Comparison of ENCODE assay signal across 1 cellular context in the genomic region with DNA sequence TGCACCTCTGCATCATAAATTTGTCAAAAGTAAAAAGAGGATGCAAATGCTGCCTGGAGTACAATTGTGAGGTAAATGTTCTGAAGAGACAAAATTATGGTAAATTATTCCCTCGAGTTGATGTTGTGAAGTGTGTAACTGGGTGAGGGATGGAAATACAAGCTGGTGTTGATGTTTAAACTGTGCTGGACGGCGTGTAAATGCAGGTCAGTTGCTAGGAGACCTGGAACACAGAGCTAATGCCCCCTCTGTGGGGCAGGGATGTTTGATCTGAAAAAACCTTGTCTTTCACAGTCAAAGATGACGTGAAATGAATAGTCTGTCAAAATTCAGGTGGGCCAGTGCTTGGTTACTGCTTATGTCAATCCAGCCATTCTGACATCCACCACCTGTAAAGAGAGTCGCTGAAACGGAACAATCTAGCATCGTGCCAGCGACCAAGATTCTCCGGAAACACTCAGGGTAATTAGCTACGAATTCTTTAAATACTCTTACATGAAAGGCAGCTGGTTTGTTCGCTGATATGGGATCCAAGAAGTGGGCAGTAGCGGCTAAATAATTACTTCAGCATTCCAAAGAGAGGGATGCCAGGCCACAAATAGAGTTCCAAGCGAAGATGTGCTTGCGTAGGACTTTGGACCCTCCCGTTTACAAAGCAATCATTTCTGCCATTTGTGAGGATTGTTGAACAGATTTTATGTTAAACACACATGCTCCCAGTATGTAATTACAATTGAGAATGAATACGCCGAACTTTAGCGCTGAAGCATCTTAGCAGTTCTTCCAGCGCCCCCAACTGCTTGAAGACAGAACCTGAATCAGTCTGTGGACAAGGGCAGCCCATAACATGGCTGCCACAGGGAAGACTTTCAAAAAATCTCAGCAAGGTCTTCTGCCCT.
TF ChIP-seq lines count a peak whose summit lies in the region.

No MANE protein-coding gene starts in this region.

TF ChIP-seq in HepG2, 621 proteins besides CTCF, POLR2A, EP300 and RAD21 (continued from another document and continues in another):
- TF ChIP-seq, protein P1, sequence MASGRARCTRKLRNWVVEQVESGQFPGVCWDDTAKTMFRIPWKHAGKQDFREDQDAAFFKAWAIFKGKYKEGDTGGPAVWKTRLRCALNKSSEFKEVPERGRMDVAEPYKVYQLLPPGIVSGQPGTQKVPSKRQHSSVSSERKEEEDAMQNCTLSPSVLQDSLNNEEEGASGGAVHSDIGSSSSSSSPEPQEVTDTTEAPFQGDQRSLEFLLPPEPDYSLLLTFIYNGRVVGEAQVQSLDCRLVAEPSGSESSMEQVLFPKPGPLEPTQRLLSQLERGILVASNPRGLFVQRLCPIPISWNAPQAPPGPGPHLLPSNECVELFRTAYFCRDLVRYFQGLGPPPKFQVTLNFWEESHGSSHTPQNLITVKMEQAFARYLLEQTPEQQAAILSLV (CRISPR knock-in tag; IDR thresholded peaks at IDR 0.05; ENCODE audit: borderline replicate concordance), result no peak
- TF ChIP-seq RFXANK (CRISPR knock-in tag; IDR thresholded peaks at IDR 0.05) (no peak), FOXA3 (CRISPR knock-in tag; IDR thresholded peaks at IDR 0.05) (peak; percentile 43), RNF2 (conservative IDR thresholded peaks at IDR 0.05; ENCODE audit: low read depth) (no peak), FOXK2 (IDR thresholded peaks at IDR 0.05) (peak; percentile 14; the same call in 1 of the 2 replicates), TSC22D2 (CRISPR knock-in tag; IDR thresholded peaks at IDR 0.05; ENCODE audit: borderline replicate concordance) (0 out of 2 replicates have a peak, but pooled peaks have one; percentile 65), FIP1L1 (IDR thresholded peaks at IDR 0.05; ENCODE audit: borderline replicate concordance, insufficient read depth, low read depth, low read length) (no peak), CC2D1A (CRISPR knock-in tag; IDR thresholded peaks at IDR 0.05) (no peak), ZNF558 (CRISPR knock-in tag; IDR thresholded peaks at IDR 0.05; ENCODE audit: borderline replicate concordance) (no peak), KDM4B (CRISPR knock-in tag; IDR thresholded peaks at IDR 0.05) (no peak), HNF4G (IDR thresholded peaks at IDR 0.05; ENCODE audit: borderline replicate concordance, low read depth, low read length) (peak; percentile 56; the same call in 1 of the 2 replicates), HNF4G (CRISPR knock-in tag; IDR thresholded peaks at IDR 0.05; ENCODE audit: borderline replicate concordance, low read depth) (no peak), ATF7-NPFF (CRISPR knock-in tag; IDR thresholded peaks at IDR 0.05; ENCODE audit: low read depth) (no peak), ZMAT3 (CRISPR knock-in tag; conservative IDR thresholded peaks at IDR 0.05) (0 out of 2 replicates have a peak, but pooled peaks have one; percentile 46), BRD4 (CRISPR knock-in tag; IDR thresholded peaks at IDR 0.05) (no peak), SIX1 (CRISPR knock-in tag; IDR thresholded peaks at IDR 0.05; ENCODE audit: borderline replicate concordance) (no peak), TGIF2 (CRISPR knock-in tag; IDR thresholded peaks at IDR 0.05) (no peak), ZNF432 (CRISPR knock-in tag; IDR thresholded peaks at IDR 0.05; ENCODE audit: borderline replicate concordance) (no peak), RFX1 (IDR thresholded peaks at IDR 0.05) (peak; percentile 70), EHMT2 (IDR thresholded peaks at IDR 0.05; ENCODE audit: borderline replicate concordance, low read depth, low read length) (peak; percentile 46; the same call in 1 of the 2 replicates), POLR2G (IDR thresholded peaks at IDR 0.05; ENCODE audit: low read depth, low read length) (no peak), HDAC2 (CRISPR knock-in tag; IDR thresholded peaks at IDR 0.05) (no peak), KDM5B (CRISPR knock-in tag; IDR thresholded peaks at IDR 0.05; ENCODE audit: borderline replicate concordance) (no peak), TARDBP (CRISPR knock-in tag; IDR thresholded peaks at IDR 0.05) (no peak), KLF16 (CRISPR knock-in tag; IDR thresholded peaks at IDR 0.05) (no peak), HES4 (CRISPR knock-in tag; IDR thresholded peaks at IDR 0.05; ENCODE audit: borderline replicate concordance) (no peak), STAT5B (CRISPR knock-in tag; IDR thresholded peaks at IDR 0.05) (no peak), ZNF24 (IDR thresholded peaks at IDR 0.05) (0 out of 2 replicates have a peak, but pooled peaks have one; percentile 31), ZNF7 (CRISPR knock-in tag; IDR thresholded peaks at IDR 0.05) (no peak), ZNF367 (CRISPR knock-in tag; IDR thresholded peaks at IDR 0.05; ENCODE audit: borderline replicate concordance) (no peak), KAT2B (IDR thresholded peaks at IDR 0.05; ENCODE audit: borderline replicate concordance, low read depth, low read length) (no peak), ZKSCAN8 (CRISPR knock-in tag; IDR thresholded peaks at IDR 0.05; ENCODE audit: borderline replicate concordance) (0 out of 2 replicates have a peak, but pooled peaks have one; percentile 16), RAD51 (IDR thresholded peaks at IDR 0.05; ENCODE audit: borderline replicate concordance) (no peak), NRL (CRISPR knock-in tag; IDR thresholded peaks at IDR 0.05; ENCODE audit: borderline replicate concordance) (no peak), BHLHE40 (IDR thresholded peaks at IDR 0.05; ENCODE audit: low read length) (no peak), ZNF136 (CRISPR knock-in tag; IDR thresholded peaks at IDR 0.05; ENCODE audit: low read depth) (no peak), ZNF510 (CRISPR knock-in tag; IDR thresholded peaks at IDR 0.05; ENCODE audit: low read depth) (no peak)
- TF ChIP-seq, protein P2, sequence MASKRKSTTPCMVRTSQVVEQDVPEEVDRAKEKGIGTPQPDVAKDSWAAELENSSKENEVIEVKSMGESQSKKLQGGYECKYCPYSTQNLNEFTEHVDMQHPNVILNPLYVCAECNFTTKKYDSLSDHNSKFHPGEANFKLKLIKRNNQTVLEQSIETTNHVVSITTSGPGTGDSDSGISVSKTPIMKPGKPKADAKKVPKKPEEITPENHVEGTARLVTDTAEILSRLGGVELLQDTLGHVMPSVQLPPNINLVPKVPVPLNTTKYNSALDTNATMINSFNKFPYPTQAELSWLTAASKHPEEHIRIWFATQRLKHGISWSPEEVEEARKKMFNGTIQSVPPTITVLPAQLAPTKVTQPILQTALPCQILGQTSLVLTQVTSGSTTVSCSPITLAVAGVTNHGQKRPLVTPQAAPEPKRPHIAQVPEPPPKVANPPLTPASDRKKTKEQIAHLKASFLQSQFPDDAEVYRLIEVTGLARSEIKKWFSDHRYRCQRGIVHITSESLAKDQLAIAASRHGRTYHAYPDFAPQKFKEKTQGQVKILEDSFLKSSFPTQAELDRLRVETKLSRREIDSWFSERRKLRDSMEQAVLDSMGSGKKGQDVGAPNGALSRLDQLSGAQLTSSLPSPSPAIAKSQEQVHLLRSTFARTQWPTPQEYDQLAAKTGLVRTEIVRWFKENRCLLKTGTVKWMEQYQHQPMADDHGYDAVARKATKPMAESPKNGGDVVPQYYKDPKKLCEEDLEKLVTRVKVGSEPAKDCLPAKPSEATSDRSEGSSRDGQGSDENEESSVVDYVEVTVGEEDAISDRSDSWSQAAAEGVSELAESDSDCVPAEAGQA (IDR thresholded peaks at IDR 0.05; ENCODE audit: low read depth), result no peak
- TF ChIP-seq, protein P2 (CRISPR knock-in tag; IDR thresholded peaks at IDR 0.05; ENCODE audit: borderline replicate concordance), result no peak
- TF ChIP-seq, protein P3, sequence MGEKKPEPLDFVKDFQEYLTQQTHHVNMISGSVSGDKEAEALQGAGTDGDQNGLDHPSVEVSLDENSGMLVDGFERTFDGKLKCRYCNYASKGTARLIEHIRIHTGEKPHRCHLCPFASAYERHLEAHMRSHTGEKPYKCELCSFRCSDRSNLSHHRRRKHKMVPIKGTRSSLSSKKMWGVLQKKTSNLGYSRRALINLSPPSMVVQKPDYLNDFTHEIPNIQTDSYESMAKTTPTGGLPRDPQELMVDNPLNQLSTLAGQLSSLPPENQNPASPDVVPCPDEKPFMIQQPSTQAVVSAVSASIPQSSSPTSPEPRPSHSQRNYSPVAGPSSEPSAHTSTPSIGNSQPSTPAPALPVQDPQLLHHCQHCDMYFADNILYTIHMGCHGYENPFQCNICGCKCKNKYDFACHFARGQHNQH (CRISPR knock-in tag; IDR thresholded peaks at IDR 0.05), result no peak
- TF ChIP-seq, protein P4, sequence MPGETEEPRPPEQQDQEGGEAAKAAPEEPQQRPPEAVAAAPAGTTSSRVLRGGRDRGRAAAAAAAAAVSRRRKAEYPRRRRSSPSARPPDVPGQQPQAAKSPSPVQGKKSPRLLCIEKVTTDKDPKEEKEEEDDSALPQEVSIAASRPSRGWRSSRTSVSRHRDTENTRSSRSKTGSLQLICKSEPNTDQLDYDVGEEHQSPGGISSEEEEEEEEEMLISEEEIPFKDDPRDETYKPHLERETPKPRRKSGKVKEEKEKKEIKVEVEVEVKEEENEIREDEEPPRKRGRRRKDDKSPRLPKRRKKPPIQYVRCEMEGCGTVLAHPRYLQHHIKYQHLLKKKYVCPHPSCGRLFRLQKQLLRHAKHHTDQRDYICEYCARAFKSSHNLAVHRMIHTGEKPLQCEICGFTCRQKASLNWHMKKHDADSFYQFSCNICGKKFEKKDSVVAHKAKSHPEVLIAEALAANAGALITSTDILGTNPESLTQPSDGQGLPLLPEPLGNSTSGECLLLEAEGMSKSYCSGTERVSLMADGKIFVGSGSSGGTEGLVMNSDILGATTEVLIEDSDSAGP (CRISPR knock-in tag; IDR thresholded peaks at IDR 0.05; ENCODE audit: borderline replicate concordance), result no peak
- TF ChIP-seq, protein P5, sequence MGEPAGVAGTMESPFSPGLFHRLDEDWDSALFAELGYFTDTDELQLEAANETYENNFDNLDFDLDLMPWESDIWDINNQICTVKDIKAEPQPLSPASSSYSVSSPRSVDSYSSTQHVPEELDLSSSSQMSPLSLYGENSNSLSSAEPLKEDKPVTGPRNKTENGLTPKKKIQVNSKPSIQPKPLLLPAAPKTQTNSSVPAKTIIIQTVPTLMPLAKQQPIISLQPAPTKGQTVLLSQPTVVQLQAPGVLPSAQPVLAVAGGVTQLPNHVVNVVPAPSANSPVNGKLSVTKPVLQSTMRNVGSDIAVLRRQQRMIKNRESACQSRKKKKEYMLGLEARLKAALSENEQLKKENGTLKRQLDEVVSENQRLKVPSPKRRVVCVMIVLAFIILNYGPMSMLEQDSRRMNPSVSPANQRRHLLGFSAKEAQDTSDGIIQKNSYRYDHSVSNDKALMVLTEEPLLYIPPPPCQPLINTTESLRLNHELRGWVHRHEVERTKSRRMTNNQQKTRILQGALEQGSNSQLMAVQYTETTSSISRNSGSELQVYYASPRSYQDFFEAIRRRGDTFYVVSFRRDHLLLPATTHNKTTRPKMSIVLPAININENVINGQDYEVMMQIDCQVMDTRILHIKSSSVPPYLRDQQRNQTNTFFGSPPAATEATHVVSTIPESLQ (CRISPR knock-in tag; conservative IDR thresholded peaks at IDR 0.05), result no peak
- TF ChIP-seq, protein P6, sequence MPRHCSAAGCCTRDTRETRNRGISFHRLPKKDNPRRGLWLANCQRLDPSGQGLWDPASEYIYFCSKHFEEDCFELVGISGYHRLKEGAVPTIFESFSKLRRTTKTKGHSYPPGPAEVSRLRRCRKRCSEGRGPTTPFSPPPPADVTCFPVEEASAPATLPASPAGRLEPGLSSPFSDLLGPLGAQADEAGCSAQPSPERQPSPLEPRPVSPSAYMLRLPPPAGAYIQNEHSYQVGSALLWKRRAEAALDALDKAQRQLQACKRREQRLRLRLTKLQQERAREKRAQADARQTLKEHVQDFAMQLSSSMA (CRISPR knock-in tag; IDR thresholded peaks at IDR 0.05), result no peak
- TF ChIP-seq, protein P7, sequence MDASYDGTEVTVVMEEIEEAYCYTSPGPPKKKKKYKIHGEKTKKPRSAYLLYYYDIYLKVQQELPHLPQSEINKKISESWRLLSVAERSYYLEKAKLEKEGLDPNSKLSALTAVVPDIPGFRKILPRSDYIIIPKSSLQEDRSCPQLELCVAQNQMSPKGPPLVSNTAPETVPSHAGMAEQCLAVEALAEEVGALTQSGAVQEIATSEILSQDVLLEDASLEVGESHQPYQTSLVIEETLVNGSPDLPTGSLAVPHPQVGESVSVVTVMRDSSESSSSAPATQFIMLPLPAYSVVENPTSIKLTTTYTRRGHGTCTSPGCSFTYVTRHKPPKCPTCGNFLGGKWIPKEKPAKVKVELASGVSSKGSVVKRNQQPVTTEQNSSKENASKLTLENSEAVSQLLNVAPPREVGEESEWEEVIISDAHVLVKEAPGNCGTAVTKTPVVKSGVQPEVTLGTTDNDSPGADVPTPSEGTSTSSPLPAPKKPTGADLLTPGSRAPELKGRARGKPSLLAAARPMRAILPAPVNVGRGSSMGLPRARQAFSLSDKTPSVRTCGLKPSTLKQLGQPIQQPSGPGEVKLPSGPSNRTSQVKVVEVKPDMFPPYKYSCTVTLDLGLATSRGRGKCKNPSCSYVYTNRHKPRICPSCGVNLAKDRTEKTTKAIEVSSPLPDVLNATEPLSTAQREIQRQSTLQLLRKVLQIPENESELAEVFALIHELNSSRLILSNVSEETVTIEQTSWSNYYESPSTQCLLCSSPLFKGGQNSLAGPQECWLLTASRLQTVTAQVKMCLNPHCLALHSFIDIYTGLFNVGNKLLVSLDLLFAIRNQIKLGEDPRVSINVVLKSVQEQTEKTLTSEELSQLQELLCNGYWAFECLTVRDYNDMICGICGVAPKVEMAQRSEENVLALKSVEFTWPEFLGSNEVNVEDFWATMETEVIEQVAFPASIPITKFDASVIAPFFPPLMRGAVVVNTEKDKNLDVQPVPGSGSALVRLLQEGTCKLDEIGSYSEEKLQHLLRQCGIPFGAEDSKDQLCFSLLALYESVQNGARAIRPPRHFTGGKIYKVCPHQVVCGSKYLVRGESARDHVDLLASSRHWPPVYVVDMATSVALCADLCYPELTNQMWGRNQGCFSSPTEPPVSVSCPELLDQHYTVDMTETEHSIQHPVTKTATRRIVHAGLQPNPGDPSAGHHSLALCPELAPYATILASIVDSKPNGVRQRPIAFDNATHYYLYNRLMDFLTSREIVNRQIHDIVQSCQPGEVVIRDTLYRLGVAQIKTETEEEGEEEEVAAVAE (CRISPR knock-in tag; IDR thresholded peaks at IDR 0.05; ENCODE audit: borderline replicate concordance), result no peak
